26 cellular contexts compared by ENCODE assay signal in genomic region chr12:44331269-44331668, GRCh38.
"Had no signal": no experiment of that assay in that cellular context is flagged by ENCODE, and none has a peak within 500 bp of the region (broad histone marks: within the 10 kb centered on the region; RNA-seq: fewer than 3 reads in every experiment).

No MANE protein-coding gene starts in this region.

- H3K9me3 ChIP-seq: ovary, psoas muscle, right lobe of liver, sigmoid colon, thoracic aorta, thyroid gland, upper lobe of left lung, vagina had no signal

- H3K27ac ChIP-seq: neural progenitor cell, ovary, parathyroid adenoma, psoas muscle, right lobe of liver, sigmoid colon, stomach, thoracic aorta, thyroid gland, tibial nerve, upper lobe of left lung, vagina had no signal

- H3K36me3 Mint-ChIP-seq: neural progenitor cell; stimulated activated effector memory CD8-positive, alpha-beta T cell treated with anti-CD3 and anti-CD28 coated beads, Interleukin-12 subunit alpha, Interleukin-12 subunit beta, amount 100 ng/mL, for 72 hours had no signal

- H3K4me3 Mint-ChIP-seq: nephron; neural progenitor cell; stimulated activated effector memory CD8-positive, alpha-beta T cell treated with anti-CD3 and anti-CD28 coated beads, Interleukin-12 subunit alpha, Interleukin-12 subunit beta, amount 100 ng/mL, for 72 hours; stimulated activated naive B cell treated with anti-CD40 and anti-IgM and Interleukin-4, amounts not matched to agents 10 μg/mL and 1 μg/mL and 100 μg/mL, for 72 hours; stimulated activated naive CD8-positive, alpha-beta T cell treated with anti-CD3 and anti-CD28 coated beads, Interleukin-15, Interleukin-2, amounts not matched to agents 100 ng/mL and 50 ng/mL, for 24 hours had no signal

- H3K4me1 Mint-ChIP-seq: nephron; neural progenitor cell; stimulated activated effector memory CD8-positive, alpha-beta T cell treated with anti-CD3 and anti-CD28 coated beads, Interleukin-12 subunit alpha, Interleukin-12 subunit beta, amount 100 ng/mL, for 72 hours; stimulated activated naive B cell treated with anti-CD40 and anti-IgM and Interleukin-4, amounts not matched to agents 10 μg/mL and 1 μg/mL and 100 μg/mL, for 72 hours had no signal

- H3K27me3 ChIP-seq: neural progenitor cell, ovary, right lobe of liver, sigmoid colon, stomach, thyroid gland, tibial nerve, upper lobe of left lung, vagina had no signal

- H3K4me1 ChIP-seq: neural progenitor cell, parathyroid adenoma, psoas muscle, right lobe of liver, sigmoid colon, stomach, tibial nerve, upper lobe of left lung, vagina had no signal

- H3K27me3 Mint-ChIP-seq: stimulated activated naive B cell treated with anti-CD40 and anti-IgM and Interleukin-4, amounts not matched to agents 10 μg/mL and 1 μg/mL and 100 μg/mL, for 72 hours; stimulated activated naive CD8-positive, alpha-beta T cell treated with anti-CD3 and anti-CD28 coated beads, Interleukin-15, Interleukin-2, amounts not matched to agents 100 ng/mL and 50 ng/mL, for 24 hours had no signal

- H3K9me3 Mint-ChIP-seq: nephron; neural progenitor cell; stimulated activated naive CD8-positive, alpha-beta T cell treated with anti-CD3 and anti-CD28 coated beads, Interleukin-15, Interleukin-2, amounts not matched to agents 100 ng/mL and 50 ng/mL, for 24 hours had no signal

- H3K9ac ChIP-seq: neural progenitor cell, parathyroid adenoma had no signal

- H3K36me3 ChIP-seq: neural progenitor cell, ovary, right lobe of liver, sigmoid colon, stomach, thoracic aorta, thyroid gland, tibial nerve, upper lobe of left lung, vagina had no signal

- H3K4me3 ChIP-seq: neural progenitor cell, ovary, psoas muscle, right lobe of liver, sigmoid colon, stomach, thoracic aorta, thyroid gland, tibial nerve, upper lobe of left lung, vagina had no signal

- DNase-seq: occipital lobe; ovary; posterior cingulate gyrus; psoas muscle; right cardiac atrium; right lobe of liver; sigmoid colon; small intestine; stimulated activated CD4-positive, alpha-beta T cell treated with anti-CD3 and anti-CD28 coated beads, Interleukin-15, amount 100 ng/mL, for 24 hours; stimulated activated CD4-positive, alpha-beta T cell treated with anti-CD3 and anti-CD28 coated beads, Interleukin-2, amount 100 ng/mL, for 24 hours; stimulated activated CD4-positive, alpha-beta T cell treated with anti-CD3 and anti-CD28 coated beads, Interleukin-2, amount 100 ng/mL, for 48 hours; stimulated activated CD4-positive, alpha-beta T cell treated with anti-CD3 and anti-CD28 coated beads, Interleukin-4, amount 100 ng/mL, for 24 hours; stimulated activated naive B cell treated with anti-CD40 and anti-IgM and Interleukin-4, amounts not matched to agents 10 μg/mL and 1 μg/mL and 100 μg/mL, for 72 hours; stimulated activated naive CD4-positive, alpha-beta T cell treated with Interleukin-2 at 50 U/mL for 16 hours; stomach; thyroid gland; upper lobe of left lung had no signal

- H3K27ac Mint-ChIP-seq: nephron; neural progenitor cell; progenitor cell of endocrine pancreas; stimulated activated effector memory CD8-positive, alpha-beta T cell treated with anti-CD3 and anti-CD28 coated beads, Interleukin-12 subunit alpha, Interleukin-12 subunit beta, amount 100 ng/mL, for 72 hours; stimulated activated naive B cell treated with anti-CD40 and anti-IgM and Interleukin-4, amounts not matched to agents 10 μg/mL and 1 μg/mL and 100 μg/mL, for 72 hours; stimulated activated naive CD8-positive, alpha-beta T cell treated with anti-CD3 and anti-CD28 coated beads, Interleukin-15, Interleukin-2, amounts not matched to agents 100 ng/mL and 50 ng/mL, for 24 hours had no signal

- ATAC-seq: psoas muscle; right cardiac atrium; right lobe of liver; stimulated activated effector memory CD8-positive, alpha-beta T cell treated with anti-CD3 and anti-CD28 coated beads, Interleukin-12 subunit alpha, Interleukin-12 subunit beta, amount 100 ng/mL, for 72 hours; stimulated activated naive B cell treated with anti-CD40 and anti-IgM and Interleukin-4, amounts not matched to agents 10 μg/mL and 1 μg/mL and 100 μg/mL, for 72 hours had no signal
